In genomic region chr4:74426101-74426500, GRCh38 we compare ENCODE assay signal across 1 cellular context.
TF ChIP-seq lines count a peak whose summit lies in the region.

No MANE protein-coding gene starts in this region.

TF ChIP-seq in K562, 482 proteins besides CTCF, POLR2A, EP300 and RAD21 (continued from another document):
- TF ChIP-seq ATF3 (IDR thresholded peaks at IDR 0.05) (peak; percentile 64), ATF3 (CRISPR knock-in tag; conservative IDR thresholded peaks at IDR 0.05) (no peak), ETV6 (IDR thresholded peaks at IDR 0.05; ENCODE audit: borderline replicate concordance in 1 of 2, low read depth in 2 of 2, low read length in 1 of 2) (no peak), ETV6 (CRISPR knock-in tag; IDR thresholded peaks at IDR 0.05; ENCODE audit: borderline replicate concordance) (no peak), ZNF444 (CRISPR knock-in tag; IDR thresholded peaks at IDR 0.05) (no peak)
